19 cellular contexts compared by ENCODE assay signal in the genomic region with DNA sequence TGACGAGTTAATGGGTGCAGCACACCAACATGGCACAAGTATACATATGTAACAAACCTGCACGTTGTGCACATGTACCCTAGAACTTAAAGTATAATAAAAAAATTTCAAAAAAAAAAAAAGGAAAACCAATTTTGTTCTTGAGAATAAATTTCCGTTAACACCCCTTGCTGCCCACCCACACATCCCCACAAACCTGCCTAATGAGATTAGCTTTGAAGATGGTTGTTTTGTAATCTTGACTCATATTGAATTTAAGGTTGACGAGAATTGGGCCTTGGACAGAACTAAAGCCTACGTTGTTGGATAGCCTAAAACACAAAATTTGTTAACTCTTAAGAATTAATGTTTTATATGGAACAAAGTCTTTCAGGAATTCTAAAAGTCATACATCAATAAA. TPM values are rescaled to one million over a fixed set of nuclear protein-coding genes. Genes with fewer than 3 reads are reported as not detected.
"Had no signal": no experiment of that assay in that cellular context is flagged by ENCODE, and none has a peak within 500 bp of the region (broad histone marks: within the 10 kb centered on the region; RNA-seq: fewer than 3 reads in every experiment).

No MANE protein-coding gene starts in this region.

- H3K27ac ChIP-seq: adrenal gland, ascending aorta, coronary artery, heart left ventricle, spleen, thoracic aorta, upper lobe of right lung, VCaP had no signal

- H3K36me3 ChIP-seq: adrenal gland, ascending aorta, heart left ventricle, spleen, thoracic aorta, upper lobe of right lung had no signal

- DNase-seq: activated CD4-positive, alpha-beta T cell treated with anti-CD3 and anti-CD28 coated beads, Interleukin-2, amount 10 ng/mL, durations not matched to agents 24 days and 14 days; activated CD8-positive, alpha-beta T cell treated with anti-CD3 and anti-CD28 coated beads, Interleukin-2, amount 10 ng/mL, durations not matched to agents 7 days and 5 days; activated T-cell treated with anti-CD3 and anti-CD28 coated beads, Interleukin-2, amount 50 U/mL, for 1 hour; adrenal gland; heart left ventricle; left cardiac atrium; spleen; stimulated activated CD4-positive, alpha-beta T cell treated with anti-CD3 and anti-CD28 coated beads, Interleukin-4, amount 100 ng/mL, for 1 hour; stimulated activated naive CD4-positive, alpha-beta T cell treated with Interleukin-2 at 50 U/mL for 16 hours; T-cell; upper lobe of right lung had no signal

- FAIRE-seq: bronchial epithelial cell, islet of Langerhans had no signal

- H3K4me1 ChIP-seq: adrenal gland, ascending aorta, heart left ventricle, spleen, upper lobe of right lung had no signal

- H3K4me3 ChIP-seq: adrenal gland, ascending aorta, coronary artery, heart left ventricle, spleen, thoracic aorta, upper lobe of right lung had no signal

- ATAC-seq: activated CD4-positive, CD25-positive, alpha-beta regulatory T cell treated with anti-CD3 and anti-CD28 coated beads, Interleukin-2, amount 50 U/mL, for 24 hours; activated CD8-positive, alpha-beta T cell treated with anti-CD3 and anti-CD28 coated beads, Interleukin-2, amount 10 ng/mL, durations not matched to agents 7 days and 5 days; activated T-helper 17 cell treated with anti-CD3 and anti-CD28 coated beads, Interleukin-2, amount 50 U/mL, for 72 hours; heart left ventricle; left cardiac atrium; T-cell had no signal

- H3K27me3 ChIP-seq: adrenal gland, ascending aorta, heart left ventricle, spleen, upper lobe of right lung had no signal

- H3K9me3 ChIP-seq: adrenal gland, ascending aorta, heart left ventricle, spleen, thoracic aorta, upper lobe of right lung had no signal

RNA-seq across cellular contexts. Expression of gene SYT1, which starts 52.9 kb away (rescaled TPM):
- total RNA-seq: activated CD4-positive, alpha-beta T cell treated with anti-CD3 and anti-CD28 coated beads, Interleukin-2, amount 10 ng/mL, durations not matched to agents 24 days and 14 days; activated CD8-positive, alpha-beta T cell treated with anti-CD3 and anti-CD28 coated beads, Interleukin-2, amount 10 ng/mL, durations not matched to agents 7 days and 5 days; activated T-helper 17 cell treated with anti-CD3 and anti-CD28 coated beads, Interleukin-2, amount 50 U/mL, for 72 hours had no signal
